ENCODE assay signal across 20 cellular contexts in genomic region chr12:38155526-38156496, GRCh38.
"Had no signal": no experiment of that assay in that cellular context is flagged by ENCODE, and none has a peak within 500 bp of the region (broad histone marks: within the 10 kb centered on the region; RNA-seq: fewer than 3 reads in every experiment).

No MANE protein-coding gene starts in this region.

- H3K27ac ChIP-seq: left lung, neural progenitor cell, tibial artery had no signal

- ATAC-seq: activated CD8-positive, alpha-beta T cell treated with anti-CD3 and anti-CD28 coated beads, Interleukin-2, amount 10 ng/mL, durations not matched to agents 7 days and 5 days; left lung; naive thymus-derived CD8-positive, alpha-beta T cell; stimulated activated naive CD8-positive, alpha-beta T cell treated with anti-CD3 and anti-CD28 coated beads, Interleukin-15, amount 100 ng/mL, for 72 hours had no signal

- H3K27me3 ChIP-seq: neural progenitor cell, tibial artery had no signal

- DNase-seq: activated CD4-positive, alpha-beta T cell treated with anti-CD3 and anti-CD28 coated beads for 48 hours; activated CD8-positive, alpha-beta T cell treated with anti-CD3 and anti-CD28 coated beads, Interleukin-2, amount 10 ng/mL, durations not matched to agents 7 days and 5 days; activated gamma-delta T cell; caudate nucleus; dermis blood vessel endothelial cell; effector memory CD4-positive, alpha-beta T cell; foreskin melanocyte; naive thymus-derived CD8-positive, alpha-beta T cell; retina; stimulated activated CD4-positive, alpha-beta T cell treated with anti-CD3 and anti-CD28 coated beads, Interleukin-12 subunit alpha, Interleukin-12 subunit beta, amount 100 ng/mL, for 4 hours; stimulated activated naive CD8-positive, alpha-beta T cell treated with anti-CD3 and anti-CD28 coated beads, Interleukin-15, amount 100 ng/mL, for 72 hours had no signal

- H3K27ac Mint-ChIP-seq: activated CD8-positive, alpha-beta T cell treated with anti-CD3 and anti-CD28 coated beads, Interleukin-2, amount 10 ng/mL, durations not matched to agents 7 days and 5 days; activated naive CD4-positive, alpha-beta T cell treated with anti-CD3 and anti-CD28 coated beads, Interleukin-2, amount 50 U/mL, for 24 hours; activated T-helper 1 cell treated with anti-CD3 and anti-CD28 coated beads, Interleukin-12 subunit alpha, Interleukin-12 subunit beta, Interleukin-2, Interleukin-4 antibody, amounts not matched to agents 30 ng/mL and 10 ng/mL and 1 ng/mL, durations not matched to agents 14 hours and 24 hours and 36 hours; brain; mesothelial cell of epicardium; naive thymus-derived CD8-positive, alpha-beta T cell; neural progenitor cell; progenitor cell of endocrine pancreas had no signal

- H3K4me1 ChIP-seq: left lung, neural progenitor cell, tibial artery had no signal

- H3K27me3 Mint-ChIP-seq: activated naive CD4-positive, alpha-beta T cell treated with anti-CD3 and anti-CD28 coated beads, Interleukin-2, amount 50 U/mL, for 24 hours; brain; progenitor cell of endocrine pancreas; stimulated activated naive CD8-positive, alpha-beta T cell treated with anti-CD3 and anti-CD28 coated beads, Interleukin-15, amount 100 ng/mL, for 72 hours had no signal

- H3K4me1 Mint-ChIP-seq: activated naive CD4-positive, alpha-beta T cell treated with anti-CD3 and anti-CD28 coated beads, Interleukin-2, amount 50 U/mL, for 24 hours; brain; mesothelial cell of epicardium; naive thymus-derived CD8-positive, alpha-beta T cell; neural progenitor cell; stimulated activated naive CD8-positive, alpha-beta T cell treated with anti-CD3 and anti-CD28 coated beads, Interleukin-15, amount 100 ng/mL, for 72 hours had no signal

- H3K9me3 Mint-ChIP-seq: activated naive CD4-positive, alpha-beta T cell treated with anti-CD3 and anti-CD28 coated beads, Interleukin-2, amount 50 U/mL, for 24 hours; stimulated activated naive CD8-positive, alpha-beta T cell treated with anti-CD3 and anti-CD28 coated beads, Interleukin-15, amount 100 ng/mL, for 72 hours had no signal

- H3K4me3 Mint-ChIP-seq: activated CD8-positive, alpha-beta T cell treated with anti-CD3 and anti-CD28 coated beads, Interleukin-2, amount 10 ng/mL, durations not matched to agents 7 days and 5 days; activated naive CD4-positive, alpha-beta T cell treated with anti-CD3 and anti-CD28 coated beads, Interleukin-2, amount 50 U/mL, for 24 hours; activated T-helper 1 cell treated with anti-CD3 and anti-CD28 coated beads, Interleukin-12 subunit alpha, Interleukin-12 subunit beta, Interleukin-2, Interleukin-4 antibody, amounts not matched to agents 30 ng/mL and 10 ng/mL and 1 ng/mL, durations not matched to agents 14 hours and 24 hours and 36 hours; brain; mesothelial cell of epicardium; naive thymus-derived CD8-positive, alpha-beta T cell; neural progenitor cell; stimulated activated naive CD8-positive, alpha-beta T cell treated with anti-CD3 and anti-CD28 coated beads, Interleukin-15, amount 100 ng/mL, for 72 hours had no signal

- H3K36me3 ChIP-seq: left lung, neural progenitor cell, tibial artery had no signal

- H3K9me3 ChIP-seq: tibial artery had no signal

- H3K36me3 Mint-ChIP-seq: activated naive CD4-positive, alpha-beta T cell treated with anti-CD3 and anti-CD28 coated beads, Interleukin-2, amount 50 U/mL, for 24 hours; brain; neural progenitor cell had no signal

- H3K9ac ChIP-seq: neural progenitor cell had no signal

- H3K4me3 ChIP-seq: left lung, lung, neural progenitor cell, tibial artery had no signal
